22 cellular contexts compared by ENCODE assay signal in genomic region chr12:106051853-106052531, GRCh38.
DNase-seq lines count a peak whose midpoint lies in the region; TF ChIP-seq lines count a peak whose summit lies in the region.
"Had no signal": no experiment of that assay in that cellular context is flagged by ENCODE, and none has a peak within 500 bp of the region (broad histone marks: within the 10 kb centered on the region; RNA-seq: fewer than 3 reads in every experiment).

No MANE protein-coding gene starts in this region.

- H3F3A ChIP-seq in SK-N-SH (replicated peaks; ENCODE audit: insufficient read depth): peaks cover 1% of the 10 kb centered on the region

- H2AFZ ChIP-seq in SK-N-SH (ENCODE audit: low read depth): no peak overlapping the region

- H3K9ac ChIP-seq in SK-N-SH: no peak overlapping the region

- H3K4me3 ChIP-seq in SK-N-SH (ENCODE audit: low read depth in 2 of 2, low read length in 1 of 2) (no peak overlapping the region), foreskin fibroblast (ENCODE audit: low read depth in 1 of 2, low read length in 2 of 2) (no peak overlapping the region)
- H3K4me3 ChIP-seq: body of pancreas had no signal

- H3K27me3 ChIP-seq in SK-N-SH (ENCODE audit: insufficient read depth): no peaks in the 10 kb centered on the region
- H3K27me3 ChIP-seq: body of pancreas had no signal

- POLR2A ChIA-PET in SK-N-SH (lab: Yijun Ruan, JAX): no interaction called here

- H3K4me2 ChIP-seq in SK-N-SH: peak overlapping the region; percentile 56; the same call in 1 of the 2 replicates

- no peaks in the 10 kb centered on the region for H3K79me2 ChIP-seq in SK-N-SH (ENCODE audit: insufficient read depth)

- no peaks in the 10 kb centered on the region for H3K9me2 ChIP-seq in SK-N-SH

- TF ChIP-seq EP300 in SK-N-SH (IDR thresholded peaks at IDR 0.05; ENCODE audit: borderline replicate concordance in 1 of 2, low read depth in 1 of 2, low read length in 1 of 2): peak; percentile 16 to 56; a peak in 2 of 4 replicates

- TF ChIP-seq RAD21 in SK-N-SH (IDR thresholded peaks at IDR 0.05; ENCODE audit: low read length): no peak

- H3K4me1 ChIP-seq in SK-N-SH (ENCODE audit: control insufficient read depth in 1 of 2, insufficient read depth in 2 of 2, low read depth in 1 of 2, low read length in 1 of 2): no peaks in the 10 kb centered on the region; a peak in 2 of 4 replicates
- H3K4me1 ChIP-seq: BE2C, body of pancreas had no signal

- CTCF ChIA-PET in SK-N-SH (lab: Yijun Ruan, JAX): no interaction called here

- DNase-seq in NCI-H2171 treated with DMSO at 0.1 percent for 48 hours (lab: John Stamatoyannopoulos, UW): peak; percentile 6
- no peak for DNase-seq in NCI-H2171 (lab: John Stamatoyannopoulos, UW)
- DNase-seq in SK-N-SH: no peak
- DNase-seq in fibroblast of peridontal ligament (ENCODE audit: extremely low read depth): peak; percentile 34
- DNase-seq in NCI-H2081 (lab: John Stamatoyannopoulos, UW): no peak
- no peak for DNase-seq in activated effector memory CD4-positive, alpha-beta T cell treated with Interleukin-2 at 50 U/mL for 16 hours
- DNase-seq in foreskin fibroblast: no peak
- no peak for DNase-seq in AML-193 (lab: John Stamatoyannopoulos, UW)
- DNase-seq: 8988T; activated CD4-positive, alpha-beta memory T cell treated with anti-CD3 and anti-CD28 coated beads for 36 hours; activated gamma-delta T cell; BE2C; body of pancreas; DND-41; effector memory CD8-positive, alpha-beta T cell; HCEC 1CT; NCI-H1105 treated with DMSO at 0.1 percent for 48 hours; NCI-H2081 treated with DMSO at 0.1 percent for 48 hours; NCI-H524 treated with DMSO at 0.1 percent for 48 hours; SHP77 treated with DMSO at 0.1 percent for 48 hours; stimulated activated CD8-positive, alpha-beta memory T cell treated with anti-CD3 and anti-CD28 coated beads, Interleukin-4, amount 100 ng/mL, for 48 hours; T-cell had no signal

- no peaks in the 10 kb centered on the region for H4K20me1 ChIP-seq in SK-N-SH (ENCODE audit: insufficient read depth)

- WGBS in SK-N-SH (ENCODE audit: low lambda C conversion rate): 31% methylated on average over 6 of the region's 6 CpGs

- peaks cover 0 to 8% of the 10 kb centered on the region in 2 experiments for H3K36me3 ChIP-seq in SK-N-SH (replicated peaks in 1 of 2; ENCODE audit: control insufficient read depth in 1 of 2, insufficient read depth in 2 of 2, low read length in 1 of 2)
- H3K36me3 ChIP-seq: BE2C had no signal

- TF ChIP-seq CTCF in SK-N-SH (IDR thresholded peaks at IDR 0.05) (no peak), foreskin fibroblast (IDR thresholded peaks at IDR 0.05; ENCODE audit: low read depth, low read length) (no peak)

- H3K27ac ChIP-seq in SK-N-SH (ENCODE audit: low read depth in 2 of 2, low read length in 1 of 2): peak overlapping the region; percentile 57 to 88
- H3K27ac ChIP-seq: body of pancreas had no signal

- peaks cover 19% of the 10 kb centered on the region; the same call in 1 of the 2 replicates for H3K9me3 ChIP-seq in SK-N-SH
- H3K9me3 ChIP-seq: BE2C, body of pancreas had no signal

TF ChIP-seq in SK-N-SH, 30 proteins besides CTCF, POLR2A, EP300 and RAD21:
- TF ChIP-seq IRF3 (IDR thresholded peaks at IDR 0.05; ENCODE audit: low read depth, low read length) (no peak), NFIC (IDR thresholded peaks at IDR 0.05; ENCODE audit: borderline replicate concordance) (peak; percentile 45; the same call in 1 of the 2 replicates), GATA2 (CRISPR knock-in tag; IDR thresholded peaks at IDR 0.05) (no peak), TCF12 (IDR thresholded peaks at IDR 0.05) (peak; percentile 48), PBX3 (IDR thresholded peaks at IDR 0.05) (peak; percentile 62; the same call in 1 of the 2 replicates), POLR2AphosphoS5 (IDR thresholded peaks at IDR 0.05; ENCODE audit: low read depth, low read length) (peak; percentile 63; the same call in 1 of the 2 replicates), TAF1 (IDR thresholded peaks at IDR 0.05; ENCODE audit: borderline replicate concordance, low read depth, low read length) (no peak), FOSL2 (IDR thresholded peaks at IDR 0.05; ENCODE audit: borderline replicate concordance, low read depth) (peak; percentile 12; the same call in 1 of the 2 replicates), JUND (IDR thresholded peaks at IDR 0.05) (peak; percentile 17; the same call in 1 of the 2 replicates), RFX5 (IDR thresholded peaks at IDR 0.05; ENCODE audit: low read length) (no peak)

Comparison
In these comparisons a context has a peak if more than half of its experiments do, and no peak if none do; other contexts are left out.
1. DNase-seq: peak in NCI-H2171 treated with DMSO at 0.1 percent for 48 hours (single experiment) and fibroblast of peridontal ligament (single experiment); none in NCI-H2171 (single experiment), SK-N-SH (single experiment), NCI-H2081 (0 of 2), activated effector memory CD4-positive, alpha-beta T cell treated with Interleukin-2 at 50 U/mL for 16 hours (single experiment), foreskin fibroblast (0 of 2) and AML-193 (0 of 2).